1 cellular context compared by ENCODE assay signal in the genomic region with DNA sequence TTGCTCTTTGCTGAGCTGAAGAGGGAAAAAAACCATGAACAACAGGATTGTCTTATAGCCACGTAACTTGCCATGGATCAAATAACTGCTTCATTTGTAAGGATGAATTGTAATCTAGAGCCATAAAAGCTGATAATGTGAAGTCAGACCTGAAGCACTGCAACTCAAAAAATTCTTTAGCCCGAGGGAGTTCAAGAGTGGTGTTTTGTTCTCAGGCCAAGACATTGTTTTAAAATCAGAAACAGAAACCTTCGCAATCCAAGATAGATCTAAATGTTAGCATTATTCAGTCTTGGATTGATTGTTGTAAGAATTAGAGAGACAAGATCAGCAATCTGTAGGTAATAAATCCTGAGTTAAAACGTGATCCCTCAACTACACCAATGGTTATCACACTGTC.
TF ChIP-seq lines count a peak whose summit lies in the region.

TRAPPC3L (minus strand) TSS at position 24 of the 400 bp plus-strand sequence. CDS start 170 bp downstream, outside the sequence.

TF ChIP-seq in GM23338, 12 proteins besides CTCF, POLR2A, EP300 and RAD21 (continued from another document):
- TF ChIP-seq, protein P1, sequence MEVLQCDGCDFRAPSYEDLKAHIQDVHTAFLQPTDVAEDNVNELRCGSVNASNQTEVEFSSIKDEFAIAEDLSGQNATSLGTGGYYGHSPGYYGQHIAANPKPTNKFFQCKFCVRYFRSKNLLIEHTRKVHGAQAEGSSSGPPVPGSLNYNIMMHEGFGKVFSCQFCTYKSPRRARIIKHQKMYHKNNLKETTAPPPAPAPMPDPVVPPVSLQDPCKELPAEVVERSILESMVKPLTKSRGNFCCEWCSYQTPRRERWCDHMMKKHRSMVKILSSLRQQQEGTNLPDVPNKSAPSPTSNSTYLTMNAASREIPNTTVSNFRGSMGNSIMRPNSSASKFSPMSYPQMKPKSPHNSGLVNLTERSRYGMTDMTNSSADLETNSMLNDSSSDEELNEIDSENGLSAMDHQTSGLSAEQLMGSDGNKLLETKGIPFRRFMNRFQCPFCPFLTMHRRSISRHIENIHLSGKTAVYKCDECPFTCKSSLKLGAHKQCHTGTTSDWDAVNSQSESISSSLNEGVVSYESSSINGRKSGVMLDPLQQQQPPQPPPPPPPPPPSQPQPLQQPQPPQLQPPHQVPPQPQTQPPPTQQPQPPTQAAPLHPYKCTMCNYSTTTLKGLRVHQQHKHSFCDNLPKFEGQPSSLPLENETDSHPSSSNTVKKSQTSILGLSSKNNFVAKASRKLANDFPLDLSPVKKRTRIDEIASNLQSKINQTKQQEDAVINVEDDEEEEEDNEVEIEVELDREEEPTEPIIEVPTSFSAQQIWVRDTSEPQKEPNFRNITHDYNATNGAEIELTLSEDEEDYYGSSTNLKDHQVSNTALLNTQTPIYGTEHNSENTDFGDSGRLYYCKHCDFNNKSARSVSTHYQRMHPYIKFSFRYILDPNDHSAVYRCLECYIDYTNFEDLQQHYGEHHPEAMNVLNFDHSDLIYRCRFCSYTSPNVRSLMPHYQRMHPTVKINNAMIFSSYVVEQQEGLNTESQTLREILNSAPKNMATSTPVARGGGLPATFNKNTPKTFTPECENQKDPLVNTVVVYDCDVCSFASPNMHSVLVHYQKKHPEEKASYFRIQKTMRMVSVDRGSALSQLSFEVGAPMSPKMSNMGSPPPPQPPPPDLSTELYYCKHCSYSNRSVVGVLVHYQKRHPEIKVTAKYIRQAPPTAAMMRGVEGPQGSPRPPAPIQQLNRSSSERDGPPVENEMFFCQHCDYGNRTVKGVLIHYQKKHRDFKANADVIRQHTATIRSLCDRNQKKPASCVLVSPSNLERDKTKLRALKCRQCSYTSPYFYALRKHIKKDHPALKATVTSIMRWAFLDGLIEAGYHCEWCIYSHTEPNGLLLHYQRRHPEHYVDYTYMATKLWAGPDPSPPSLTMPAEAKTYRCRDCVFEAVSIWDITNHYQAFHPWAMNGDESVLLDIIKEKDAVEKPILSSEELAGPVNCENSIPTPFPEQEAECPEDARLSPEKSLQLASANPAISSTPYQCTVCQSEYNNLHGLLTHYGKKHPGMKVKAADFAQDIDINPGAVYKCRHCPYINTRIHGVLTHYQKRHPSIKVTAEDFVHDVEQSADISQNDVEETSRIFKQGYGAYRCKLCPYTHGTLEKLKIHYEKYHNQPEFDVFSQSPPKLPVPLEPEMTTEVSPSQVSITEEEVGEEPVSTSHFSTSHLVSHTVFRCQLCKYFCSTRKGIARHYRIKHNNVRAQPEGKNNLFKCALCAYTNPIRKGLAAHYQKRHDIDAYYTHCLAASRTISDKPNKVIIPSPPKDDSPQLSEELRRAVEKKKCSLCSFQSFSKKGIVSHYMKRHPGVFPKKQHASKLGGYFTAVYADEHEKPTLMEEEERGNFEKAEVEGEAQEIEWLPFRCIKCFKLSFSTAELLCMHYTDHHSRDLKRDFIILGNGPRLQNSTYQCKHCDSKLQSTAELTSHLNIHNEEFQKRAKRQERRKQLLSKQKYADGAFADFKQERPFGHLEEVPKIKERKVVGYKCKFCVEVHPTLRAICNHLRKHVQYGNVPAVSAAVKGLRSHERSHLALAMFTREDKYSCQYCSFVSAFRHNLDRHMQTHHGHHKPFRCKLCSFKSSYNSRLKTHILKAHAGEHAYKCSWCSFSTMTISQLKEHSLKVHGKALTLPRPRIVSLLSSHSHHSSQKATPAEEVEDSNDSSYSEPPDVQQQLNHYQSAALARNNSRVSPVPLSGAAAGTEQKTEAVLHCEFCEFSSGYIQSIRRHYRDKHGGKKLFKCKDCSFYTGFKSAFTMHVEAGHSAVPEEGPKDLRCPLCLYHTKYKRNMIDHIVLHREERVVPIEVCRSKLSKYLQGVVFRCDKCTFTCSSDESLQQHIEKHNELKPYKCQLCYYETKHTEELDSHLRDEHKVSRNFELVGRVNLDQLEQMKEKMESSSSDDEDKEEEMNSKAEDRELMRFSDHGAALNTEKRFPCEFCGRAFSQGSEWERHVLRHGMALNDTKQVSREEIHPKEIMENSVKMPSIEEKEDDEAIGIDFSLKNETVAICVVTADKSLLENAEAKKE (CRISPR knock-in tag; IDR thresholded peaks at IDR 0.05) = no peak
- TF ChIP-seq, protein P2, sequence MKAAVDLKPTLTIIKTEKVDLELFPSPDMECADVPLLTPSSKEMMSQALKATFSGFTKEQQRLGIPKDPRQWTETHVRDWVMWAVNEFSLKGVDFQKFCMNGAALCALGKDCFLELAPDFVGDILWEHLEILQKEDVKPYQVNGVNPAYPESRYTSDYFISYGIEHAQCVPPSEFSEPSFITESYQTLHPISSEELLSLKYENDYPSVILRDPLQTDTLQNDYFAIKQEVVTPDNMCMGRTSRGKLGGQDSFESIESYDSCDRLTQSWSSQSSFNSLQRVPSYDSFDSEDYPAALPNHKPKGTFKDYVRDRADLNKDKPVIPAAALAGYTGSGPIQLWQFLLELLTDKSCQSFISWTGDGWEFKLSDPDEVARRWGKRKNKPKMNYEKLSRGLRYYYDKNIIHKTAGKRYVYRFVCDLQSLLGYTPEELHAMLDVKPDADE (IDR thresholded peaks at IDR 0.05) = no peak
- no peak for TF ChIP-seq POLR2AphosphoS5 (IDR thresholded peaks at IDR 0.05; ENCODE audit: low read depth)
TF ChIP-seq in GM23338: peak in this region for 0.
